Comparison of ENCODE assay signal across 2 cellular contexts in genomic region chr2:68031043-68031442, GRCh38.
TF ChIP-seq lines count a peak whose summit lies in the region.

No MANE protein-coding gene starts in this region.

TF ChIP-seq in K562, 482 proteins besides CTCF, POLR2A, EP300 and RAD21 (continued from another document):
- TF ChIP-seq MBD1 (CRISPR knock-in tag; IDR thresholded peaks at IDR 0.05) (no peak), ZNF395 (CRISPR knock-in tag; IDR thresholded peaks at IDR 0.05) (no peak), CBFA2T3 (IDR thresholded peaks at IDR 0.05) (no peak)

TF ChIP-seq in neural cell, 6 proteins besides CTCF, POLR2A, EP300 and RAD21 (continued from another document):
- TF ChIP-seq REST (IDR thresholded peaks at IDR 0.05; ENCODE audit: borderline replicate concordance) = no peak
